9 cellular contexts compared by ENCODE assay signal in genomic region chr4:39043058-39043696, GRCh38. TPM values are rescaled to one million over a fixed set of nuclear protein-coding genes. Genes with fewer than 3 reads are reported as not detected.
DNase-seq lines count a peak whose midpoint lies in the region; ATAC-seq and TF ChIP-seq lines count a peak whose summit lies in the region.
"Had no signal": no experiment of that assay in that cellular context is flagged by ENCODE, and none has a peak within 500 bp of the region (broad histone marks: within the 10 kb centered on the region; RNA-seq: fewer than 3 reads in every experiment).

No MANE protein-coding gene starts in this region.

- H3K4me1 ChIP-seq in RWPE2 (ENCODE audit: insufficient read depth, poor library complexity, severe bottlenecking) (peaks cover 51% of the 10 kb centered on the region), endodermal cell (ENCODE audit: control insufficient read depth, insufficient read depth, low read length) (no peaks in the 10 kb centered on the region), rectal smooth muscle tissue (ENCODE audit: control insufficient read depth, insufficient read depth, low read length) (peaks cover 12% of the 10 kb centered on the region), aorta (ENCODE audit: control insufficient read depth in 1 of 2, insufficient read depth in 2 of 2, low read length in 2 of 2) (no peaks in the 10 kb centered on the region)

- no peaks in the 10 kb centered on the region for H3K27me3 Mint-ChIP-seq in endodermal cell (ENCODE audit: insufficient read depth)

- DNase-seq in RWPE2 (ENCODE audit: low spot score) (no peak), endodermal cell (no peak), NCI-H1092 (lab: John Stamatoyannopoulos, UW) (no peak), aorta (no peak), NCI-H526 treated with DMSO at 0.1 percent for 48 hours (lab: John Stamatoyannopoulos, UW) (no peak)
- no peak for DNase-seq in activated CD8-positive, alpha-beta memory T cell treated with anti-CD3 and anti-CD28 coated beads for 24 hours
- DNase-seq: amniotic stem cell had no signal

- H3K4me3 Mint-ChIP-seq in endodermal cell: peak overlapping the region; percentile 83

- TF ChIP-seq CTCF in RWPE2 (IDR thresholded peaks at IDR 0.05; ENCODE audit: poor library complexity, severe bottlenecking) (no peak), endodermal cell (conservative IDR thresholded peaks at IDR 0.05) (no peak)

- H3K36me3 ChIP-seq in RWPE2 (ENCODE audit: low read depth) (peaks cover 7% of the 10 kb centered on the region; the same call in 1 of the 2 replicates), endodermal cell (ENCODE audit: control insufficient read depth, insufficient read depth, low read length) (no peaks in the 10 kb centered on the region), rectal smooth muscle tissue (ENCODE audit: control insufficient read depth, insufficient read depth, low read length) (no peaks in the 10 kb centered on the region), aorta (ENCODE audit: control insufficient read depth in 1 of 2, insufficient read depth in 2 of 2, low read length in 1 of 2) (no peaks in the 10 kb centered on the region)

- H3K9me3 Mint-ChIP-seq in endodermal cell: no peaks in the 10 kb centered on the region

- H3K9ac ChIP-seq in endodermal cell (ENCODE audit: extremely low read depth, low read length, poor library complexity, severe bottlenecking) (no peak overlapping the region), rectal smooth muscle tissue (ENCODE audit: low read length) (no peak overlapping the region)

- peaks cover 22% of the 10 kb centered on the region for H3K4me1 Mint-ChIP-seq in endodermal cell

- WGBS in endodermal cell (ENCODE audit: insufficient coverage in 1 of 2, insufficient read length in 1 of 2), 2 experiments: 89 to 90% methylated on average over 8 to 10 of the region's 10 CpGs
- 39 to 59% methylated on average over 10 of the region's 10 CpGs for WGBS in aorta, 2 donors

- ATAC-seq in RWPE2 (ENCODE audit: low read depth) (peak; percentile 30), aorta (ENCODE audit: low FRiP score) (no peak)

- H3K27ac Mint-ChIP-seq in endodermal cell: no peak overlapping the region

- H3K4me3 ChIP-seq in GM08714 (ENCODE audit: low read length): peak overlapping the region; percentile 9; the same call in 1 of the 2 replicates
- no peak overlapping the region for H3K4me3 ChIP-seq in RWPE2 (ENCODE audit: severe bottlenecking)
- peak overlapping the region; percentile 93 for H3K4me3 ChIP-seq in endodermal cell (ENCODE audit: low read length)
- H3K4me3 ChIP-seq in rectal smooth muscle tissue (ENCODE audit: low read length): peak overlapping the region; percentile 69
- no peak overlapping the region for H3K4me3 ChIP-seq in aorta (ENCODE audit: low read length in 2 of 2)

- no peaks in the 10 kb centered on the region for H3K27me3 ChIP-seq in RWPE2 (ENCODE audit: insufficient read depth, poor library complexity, severe bottlenecking)
- no peaks in the 10 kb centered on the region for H3K27me3 ChIP-seq in endodermal cell (ENCODE audit: control insufficient read depth, insufficient read depth, low read length, poor library complexity, severe bottlenecking)
- H3K27me3 ChIP-seq in rectal smooth muscle tissue (ENCODE audit: control insufficient read depth, insufficient read depth, low read length): no peaks in the 10 kb centered on the region
- no peaks in the 10 kb centered on the region for H3K27me3 ChIP-seq in aorta (ENCODE audit: control insufficient read depth in 1 of 2, insufficient read depth in 2 of 2, low read length in 1 of 2)

- H3K9me3 ChIP-seq in RWPE2 (ENCODE audit: severe bottlenecking) (no peaks in the 10 kb centered on the region), endodermal cell (ENCODE audit: control insufficient read depth, low read length) (no peaks in the 10 kb centered on the region), aorta (ENCODE audit: control insufficient read depth, low read length) (no peaks in the 10 kb centered on the region)

- H3K27ac ChIP-seq in RWPE2 (ENCODE audit: poor library complexity, severe bottlenecking) (peak overlapping the region; percentile 95), endodermal cell (ENCODE audit: low read depth, low read length) (no peak overlapping the region), rectal smooth muscle tissue (ENCODE audit: low read depth, low read length) (peak overlapping the region; percentile 94), aorta (ENCODE audit: low read depth in 1 of 2, low read length in 2 of 2) (no peak overlapping the region)

- intact Hi-C loops in aorta (cut with DNase I): no loop called here

- H3K36me3 Mint-ChIP-seq in endodermal cell (ENCODE audit: low read depth): no peaks in the 10 kb centered on the region

RNA-seq across cellular contexts. Expression of gene TMEM156, which starts 11.0 kb away (rescaled TPM):
- total RNA-seq in endodermal cell: not detected
- not detected for polyA plus RNA-seq in endodermal cell (2013, experiment 1 of 2)
- not detected for polyA plus RNA-seq in endodermal cell (2013, experiment 2 of 2)
- total RNA-seq in aorta: under 1 TPM; 0.30 to 0.52 TPM
- under 1 TPM; 0.05 to 0.25 TPM for polyA plus RNA-seq in aorta

RNA-seq across cellular contexts. Expression of gene KLHL5, which starts 18.9 kb away (rescaled TPM):
- total RNA-seq in endodermal cell (10 to 100 TPM; 25.1 to 41.1 TPM), aorta (10 to 100 TPM; 31.7 to 40.0 TPM)
- 29.5 TPM for polyA plus RNA-seq in endodermal cell (2013, experiment 1 of 2)
- 28.6 TPM for polyA plus RNA-seq in endodermal cell (2013, experiment 2 of 2)
- polyA plus RNA-seq in aorta: 10 to 100 TPM; 11.2 to 24.8 TPM

Comparison
In these comparisons a context has a peak if more than half of its experiments do, and no peak if none do; other contexts are left out.
1. H3K4me3 ChIP-seq: peak in GM08714 (single experiment), endodermal cell (single experiment) and rectal smooth muscle tissue (single experiment); none in RWPE2 (single experiment) and aorta (0 of 2).
2. H3K27ac ChIP-seq: peak in RWPE2 (single experiment) and rectal smooth muscle tissue (single experiment); none in endodermal cell (single experiment) and aorta (0 of 2).